In the genomic region with DNA sequence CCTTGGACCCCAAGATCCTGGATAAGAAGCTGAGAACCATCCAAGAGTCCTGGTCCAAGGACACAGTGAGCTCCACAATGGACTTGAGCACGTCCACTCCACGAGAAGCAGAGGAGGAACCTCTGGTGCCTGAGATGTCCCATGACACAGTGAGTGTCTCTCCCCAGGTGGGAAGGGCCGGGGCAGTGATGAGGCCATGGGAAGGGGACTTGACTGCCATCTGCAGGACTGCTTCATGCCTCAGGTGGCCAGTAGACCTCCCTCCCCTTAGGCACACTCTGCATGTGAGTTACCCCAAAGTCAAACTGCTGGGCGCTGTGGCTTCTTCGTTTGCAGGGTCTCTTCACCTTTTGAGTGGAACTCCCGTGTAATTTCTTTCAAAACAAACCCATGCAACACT, we compare ENCODE assay signal across 29 cellular contexts. TPM values are rescaled to one million over a fixed set of nuclear protein-coding genes. Genes with fewer than 3 reads are reported as not detected.
DNase-seq lines count a peak whose midpoint lies in the region; ATAC-seq and TF ChIP-seq lines count a peak whose summit lies in the region.
"Had no signal": no experiment of that assay in that cellular context is flagged by ENCODE, and none has a peak within 500 bp of the region (broad histone marks: within the 10 kb centered on the region; RNA-seq: fewer than 3 reads in every experiment).

No MANE protein-coding gene starts in this region.

- no peaks in the 10 kb centered on the region for H3K9me2 ChIP-seq in SK-N-SH

- no peak for TF ChIP-seq EP300 in SK-N-SH (IDR thresholded peaks at IDR 0.05; ENCODE audit: borderline replicate concordance in 1 of 2, low read depth in 1 of 2, low read length in 1 of 2)

- H2AFZ ChIP-seq in SK-N-SH (ENCODE audit: low read depth) = no peak overlapping the region

- WGBS in SK-N-SH (ENCODE audit: low lambda C conversion rate) = 62% methylated on average over 6 of the region's 6 CpGs
- WGBS in psoas muscle, 3 donors = 51 to 59% (median 54%) methylated on average over 6 of the region's 6 CpGs

- peaks cover 5 to 54% of the 10 kb centered on the region in 2 experiments; a peak in 3 of 4 replicates for H3K4me1 ChIP-seq in SK-N-SH (ENCODE audit: control insufficient read depth in 1 of 2, insufficient read depth in 2 of 2, low read depth in 1 of 2, low read length in 1 of 2)
- no peaks in the 10 kb centered on the region for H3K4me1 ChIP-seq in psoas muscle
- H3K4me1 ChIP-seq: breast epithelium, lower lobe of right lung, SJSA1 had no signal

- peaks cover 4% of the 10 kb centered on the region for H3F3A ChIP-seq in SK-N-SH (replicated peaks; ENCODE audit: insufficient read depth)

- H3K4me2 ChIP-seq in SK-N-SH = no peak overlapping the region

- H3K4me3 ChIP-seq in SK-N-SH (ENCODE audit: low read depth in 2 of 2, low read length in 1 of 2) (no peak overlapping the region), NB4 (ENCODE audit: low read depth, low read length) (no peak overlapping the region), choroid plexus epithelial cell (ENCODE audit: low read depth, low read length) (no peak overlapping the region), psoas muscle (no peak overlapping the region)
- H3K4me3 ChIP-seq: breast epithelium, heart left ventricle, lower lobe of right lung, ovary, right atrium auricular region, SJSA1, spleen had no signal

- peak; percentile 22; the same call in 1 of the 2 replicates for TF ChIP-seq RAD21 in SK-N-SH (IDR thresholded peaks at IDR 0.05; ENCODE audit: low read length)

- no peak overlapping the region for H3K9ac ChIP-seq in SK-N-SH

- ATAC-seq in SK-N-SH treated with all-trans-retinoic acid at 6 μM for 48 hours (no peak), psoas muscle (no peak), HG03439 (IDR thresholded peaks at IDR 0.05; ENCODE audit: unreplicated experiment) (no peak)
- ATAC-seq: activated CD8-positive, alpha-beta T cell treated with anti-CD3 and anti-CD28 coated beads, Interleukin-2, amount 10 ng/mL, durations not matched to agents 7 days and 5 days; activated naive CD4-positive, alpha-beta T cell treated with anti-CD3 and anti-CD28 coated beads, Interleukin-2, amount 50 U/mL, for 72 hours; heart left ventricle; lower lobe of right lung had no signal

- H3K27ac ChIP-seq in SK-N-SH (ENCODE audit: low read depth in 2 of 2, low read length in 1 of 2) (peak overlapping the region in 1 of 2 experiments; percentile 100; a peak in 2 of 4 replicates), psoas muscle (no peak overlapping the region)
- H3K27ac ChIP-seq: breast epithelium, epithelial cell of prostate, heart left ventricle, lower lobe of right lung, ovary, right atrium auricular region, SJSA1, spleen had no signal

- no peaks in the 10 kb centered on the region for H3K36me3 ChIP-seq in SK-N-SH (replicated peaks in 1 of 2; ENCODE audit: control insufficient read depth in 1 of 2, insufficient read depth in 2 of 2, low read length in 1 of 2)
- no peaks in the 10 kb centered on the region for H3K36me3 ChIP-seq in psoas muscle (ENCODE audit: insufficient read depth in 1 of 2, low read depth in 1 of 2)
- H3K36me3 ChIP-seq: breast epithelium, heart left ventricle, lower lobe of right lung, ovary, right atrium auricular region, SJSA1, spleen had no signal

- H3K79me2 ChIP-seq in SK-N-SH (ENCODE audit: insufficient read depth) = no peaks in the 10 kb centered on the region

- no peak for TF ChIP-seq POLR2A in NB4 (IDR thresholded peaks at IDR 0.05; ENCODE audit: extremely low read depth, insufficient read length)

- POLR2A ChIA-PET in SK-N-SH (lab: Yijun Ruan, JAX) = no interaction called here

- H3K27me3 ChIP-seq in SK-N-SH (ENCODE audit: insufficient read depth) = no peaks in the 10 kb centered on the region
- peaks cover 0 to 17% (median 0%) of the 10 kb centered on the region in 3 donors for H3K27me3 ChIP-seq in psoas muscle (ENCODE audit: insufficient read depth in 3 of 3, low read length in 2 of 3)
- H3K27me3 ChIP-seq: ovary, right atrium auricular region had no signal

- CTCF ChIA-PET in SK-N-SH (lab: Yijun Ruan, JAX) = interaction anchor here (1.3 to 2.4 kb wide), 4 partner anchors 12 to 100 kb away, joined by 3 to 7 read pairs (median 4); no protein-coding TSS in a partner anchor

- no peaks in the 10 kb centered on the region for H4K20me1 ChIP-seq in SK-N-SH (ENCODE audit: insufficient read depth)

- H3K9me3 ChIP-seq in SK-N-SH (no peaks in the 10 kb centered on the region), psoas muscle (no peaks in the 10 kb centered on the region)
- H3K9me3 ChIP-seq: breast epithelium, heart left ventricle, lower lobe of right lung, ovary, right atrium auricular region, SJSA1, spleen had no signal

- TF ChIP-seq CTCF in SK-N-SH (IDR thresholded peaks at IDR 0.05) (peak; percentile 14; the same call in 1 of the 2 replicates), NB4 (IDR thresholded peaks at IDR 0.05; ENCODE audit: low read depth, low read length) (peak; percentile 6), choroid plexus epithelial cell (conservative IDR thresholded peaks at IDR 0.05; ENCODE audit: low read depth, low read length) (peak; percentile 22), psoas muscle (IDR thresholded peaks at IDR 0.05) (peak; percentile 6)

- intact Hi-C loops in psoas muscle (cut with DNase I) = no loop called here

- DNase-seq in SK-N-SH (no peak), NB4 (ENCODE audit: low read depth) (peak; percentile 37), choroid plexus epithelial cell (ENCODE audit: low read depth) (no peak), psoas muscle (peak in 1 of 2 donors; percentile 35), NCI-H2081 treated with DMSO at 0.1 percent for 48 hours (lab: John Stamatoyannopoulos, UW) (no peak)
- DNase-seq in stimulated activated CD8-positive, alpha-beta memory T cell treated with anti-CD3 and anti-CD28 coated beads, Interleukin-4, amount 100 ng/mL, for 48 hours = no peak
- DNase-seq: activated CD8-positive, alpha-beta T cell treated with anti-CD3 and anti-CD28 coated beads, Interleukin-2, amount 10 ng/mL, durations not matched to agents 7 days and 5 days; CD8-positive, alpha-beta memory T cell; effector CD4-positive, alpha-beta T cell; foreskin fibroblast; GDM1; GOT3; heart left ventricle; kidney glomerular epithelial cell; lower lobe of right lung; NCI-H2107; NCI-H510A; ovary; spleen had no signal

TF ChIP-seq in SK-N-SH, 30 proteins besides CTCF, POLR2A, EP300 and RAD21 (continues in another document):
- no peak for TF ChIP-seq GATA2 (CRISPR knock-in tag; IDR thresholded peaks at IDR 0.05)
- no peak for TF ChIP-seq FOSL2 (IDR thresholded peaks at IDR 0.05; ENCODE audit: borderline replicate concordance, low read depth)
- no peak for TF ChIP-seq REST (IDR thresholded peaks at IDR 0.05; ENCODE audit: low read depth, low read length)

TF ChIP-seq in SK-N-SH treated with all-trans-retinoic acid at 6 μM for 48 hours, 23 proteins besides CTCF, POLR2A, EP300 and RAD21 (continues in another document):
- no peak for TF ChIP-seq RARB (CRISPR knock-in tag; IDR thresholded peaks at IDR 0.05)
- TF ChIP-seq GLIS3 (CRISPR knock-in tag; IDR thresholded peaks at IDR 0.05) = no peak
- TF ChIP-seq ZNF8 (CRISPR knock-in tag; IDR thresholded peaks at IDR 0.05) = no peak
- TF ChIP-seq ARNTL (CRISPR knock-in tag; IDR thresholded peaks at IDR 0.05; ENCODE audit: borderline replicate concordance, low read depth) = no peak
- no peak for TF ChIP-seq OSR1 (CRISPR knock-in tag; IDR thresholded peaks at IDR 0.05)
- TF ChIP-seq ZNF565 (CRISPR knock-in tag; conservative IDR thresholded peaks at IDR 0.05; ENCODE audit: low read depth) = no peak
- no peak for TF ChIP-seq ZFP30 (CRISPR knock-in tag; IDR thresholded peaks at IDR 0.05)
- no peak for TF ChIP-seq CSRNP3 (CRISPR knock-in tag; IDR thresholded peaks at IDR 0.05)
- no peak for TF ChIP-seq ZC3H10 (CRISPR knock-in tag; IDR thresholded peaks at IDR 0.05)
- TF ChIP-seq ZFP3 (CRISPR knock-in tag; IDR thresholded peaks at IDR 0.05) = no peak
- TF ChIP-seq SNAI2 (CRISPR knock-in tag; IDR thresholded peaks at IDR 0.05) = no peak
- no peak for TF ChIP-seq ISL1 (CRISPR knock-in tag; IDR thresholded peaks at IDR 0.05)
- TF ChIP-seq, protein P1, sequence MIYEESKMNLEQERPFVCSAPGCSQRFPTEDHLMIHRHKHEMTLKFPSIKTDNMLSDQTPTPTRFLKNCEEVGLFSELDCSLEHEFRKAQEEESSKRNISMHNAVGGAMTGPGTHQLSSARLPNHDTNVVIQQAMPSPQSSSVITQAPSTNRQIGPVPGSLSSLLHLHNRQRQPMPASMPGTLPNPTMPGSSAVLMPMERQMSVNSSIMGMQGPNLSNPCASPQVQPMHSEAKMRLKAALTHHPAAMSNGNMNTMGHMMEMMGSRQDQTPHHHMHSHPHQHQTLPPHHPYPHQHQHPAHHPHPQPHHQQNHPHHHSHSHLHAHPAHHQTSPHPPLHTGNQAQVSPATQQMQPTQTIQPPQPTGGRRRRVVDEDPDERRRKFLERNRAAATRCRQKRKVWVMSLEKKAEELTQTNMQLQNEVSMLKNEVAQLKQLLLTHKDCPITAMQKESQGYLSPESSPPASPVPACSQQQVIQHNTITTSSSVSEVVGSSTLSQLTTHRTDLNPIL (CRISPR knock-in tag; IDR thresholded peaks at IDR 0.05; ENCODE audit: low read depth) = no peak

RNA-seq across cellular contexts. Expression of gene CCDC33, which starts 59.7 kb away (rescaled TPM):
- polyA plus RNA-seq in SK-N-SH (2012; rRNA removed) (3.3 and 4.0 TPM in 2 replicates), psoas muscle (under 1 TPM in 2 of 3 donors, not detected in 1; 0.01 to 0.03 TPM)
- 1.8 and 2.9 TPM in 2 replicates for polyA plus RNA-seq in SK-N-SH (2012; cell fraction: cytosol; rRNA removed)
- 3.9 and 4.0 TPM in 2 replicates for polyA plus RNA-seq in SK-N-SH (2012; cell fraction: nucleus; rRNA removed)
- total RNA-seq in psoas muscle = not detected
- total RNA-seq: A673; activated CD8-positive, alpha-beta T cell treated with anti-CD3 and anti-CD28 coated beads, Interleukin-2, amount 10 ng/mL, durations not matched to agents 7 days and 5 days; activated naive CD4-positive, alpha-beta T cell treated with anti-CD3 and anti-CD28 coated beads, Interleukin-2, amount 50 U/mL, for 72 hours; activated T-helper 2 cell treated with anti-CD3 and anti-CD28 coated beads, Interferon-gamma antibody, Interleukin-2, Interleukin-4, amounts not matched to agents 10 μg/mL and 5 μg/mL and 100 μg/mL, durations not matched to agents 14 hours and 24 hours and 36 hours; CD8-positive, alpha-beta memory T cell; heart left ventricle; MCF 10A; right atrium auricular region; SJSA1; spleen had no signal
- polyA plus RNA-seq: CD8-positive, alpha-beta memory T cell had no signal
